ENCODE assay signal across 32 cellular contexts in the genomic region with DNA sequence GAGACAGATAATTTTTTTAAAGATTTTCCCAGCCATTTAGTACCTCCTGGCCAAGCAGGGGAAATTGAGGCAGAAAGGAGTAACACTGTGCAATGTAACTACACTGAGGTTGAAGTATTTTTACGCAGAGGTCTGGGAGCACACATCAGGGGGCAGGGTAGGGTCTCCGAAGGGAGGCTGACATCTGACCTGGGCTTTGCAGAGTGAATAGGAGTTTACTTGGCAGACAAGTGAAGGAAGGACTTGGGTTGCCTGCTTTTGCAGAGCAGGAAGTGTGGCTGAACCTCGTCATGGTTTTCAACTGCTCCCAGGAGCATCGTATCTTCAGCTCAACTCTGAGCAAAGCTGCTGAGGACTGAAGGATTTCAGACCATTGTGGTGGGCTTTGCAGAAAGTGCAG.
"Had no signal": no experiment of that assay in that cellular context is flagged by ENCODE, and none has a peak within 500 bp of the region (broad histone marks: within the 10 kb centered on the region; RNA-seq: fewer than 3 reads in every experiment).

No MANE protein-coding gene starts in this region.

- H3K9me3 Mint-ChIP-seq: T-helper 1 cell treated with Interleukin-12 subunit alpha and Interleukin-12 subunit beta and Interleukin-4 antibody, amounts not matched to agents 30 μg/mL and 1 μg/mL, for 36 hours had no signal

- H3K27me3 ChIP-seq: brain microvascular endothelial cell, esophagus squamous epithelium, gastrocnemius medialis, sigmoid colon, upper lobe of left lung, vagina had no signal

- DNase-seq: activated CD4-positive, alpha-beta T cell treated with anti-CD3 and anti-CD28 coated beads for 48 hours; activated CD4-positive, alpha-beta T cell treated with anti-CD3 and anti-CD28 coated beads, Interleukin-2, amount 50 U/mL, for 48 hours; activated CD8-positive, alpha-beta memory T cell treated with anti-CD3 and anti-CD28 coated beads, Interleukin-2, amount 50 U/mL, for 4 hours; activated gamma-delta T cell; activated naive CD4-positive, alpha-beta T cell treated with anti-CD3 and anti-CD28 coated beads, Interleukin-2, amount 10 ng/mL, durations not matched to agents 7 days and 5 days; activated T-cell treated with anti-CD3 and anti-CD28 coated beads, Interleukin-2, amount 50 U/mL, for 1 hour; amniotic stem cell; brain microvascular endothelial cell; endodermal cell; esophagus squamous epithelium; gastrocnemius medialis; glutamatergic neuron; islet precursor cell; left ventricle myocardium superior; mammary epithelial cell; naive thymus-derived CD4-positive, alpha-beta T cell; occipital lobe; psoas muscle; sigmoid colon; small intestine; stimulated activated CD4-positive, alpha-beta T cell treated with anti-CD3 and anti-CD28 coated beads, Interleukin-4, amount 100 ng/mL, for 24 hours; stimulated activated naive CD8-positive, alpha-beta T cell treated with anti-CD3 and anti-CD28 coated beads, Interleukin-15, amount 100 ng/mL, for 72 hours; substantia nigra; T-helper 9 cell; upper lobe of left lung; WERI-Rb-1 had no signal

- ATAC-seq: activated CD4-positive, CD25-positive, alpha-beta regulatory T cell treated with anti-CD3 and anti-CD28 coated beads, Interleukin-2, amount 50 U/mL, for 24 hours; gastrocnemius medialis; left ventricle myocardium superior; naive thymus-derived CD4-positive, alpha-beta T cell; psoas muscle; stimulated activated effector memory CD8-positive, alpha-beta T cell treated with anti-CD3 and anti-CD28 coated beads, Interleukin-12 subunit alpha, Interleukin-12 subunit beta, amount 100 ng/mL, for 72 hours; stimulated activated naive CD8-positive, alpha-beta T cell treated with anti-CD3 and anti-CD28 coated beads, Interleukin-15, amount 100 ng/mL, for 72 hours had no signal

- H3K27ac ChIP-seq: brain microvascular endothelial cell, esophagus squamous epithelium, gastrocnemius medialis, parathyroid adenoma, psoas muscle, sigmoid colon, upper lobe of left lung, vagina, WERI-Rb-1 had no signal

- H3K27ac Mint-ChIP-seq: activated naive CD4-positive, alpha-beta T cell treated with anti-CD3 and anti-CD28 coated beads, Interleukin-2, amount 10 ng/mL, durations not matched to agents 7 days and 5 days; naive thymus-derived CD4-positive, alpha-beta T cell; stimulated activated effector memory CD8-positive, alpha-beta T cell treated with anti-CD3 and anti-CD28 coated beads, Interleukin-12 subunit alpha, Interleukin-12 subunit beta, amount 100 ng/mL, for 72 hours; T-helper 1 cell treated with Interleukin-12 subunit alpha and Interleukin-12 subunit beta and Interleukin-4 antibody, amounts not matched to agents 30 μg/mL and 1 μg/mL, for 36 hours had no signal

- H3K4me1 Mint-ChIP-seq: activated naive CD4-positive, alpha-beta T cell treated with anti-CD3 and anti-CD28 coated beads, Interleukin-2, amount 10 ng/mL, durations not matched to agents 7 days and 5 days; naive thymus-derived CD4-positive, alpha-beta T cell; stimulated activated effector memory CD8-positive, alpha-beta T cell treated with anti-CD3 and anti-CD28 coated beads, Interleukin-12 subunit alpha, Interleukin-12 subunit beta, amount 100 ng/mL, for 72 hours; stimulated activated naive CD8-positive, alpha-beta T cell treated with anti-CD3 and anti-CD28 coated beads, Interleukin-15, amount 100 ng/mL, for 72 hours had no signal

- H3K4me3 ChIP-seq: esophagus squamous epithelium, gastrocnemius medialis, psoas muscle, sigmoid colon, upper lobe of left lung, vagina had no signal

- H3K4me1 ChIP-seq: esophagus squamous epithelium, gastrocnemius medialis, parathyroid adenoma, psoas muscle, sigmoid colon, upper lobe of left lung, vagina had no signal

- H3K4me3 Mint-ChIP-seq: activated naive CD4-positive, alpha-beta T cell treated with anti-CD3 and anti-CD28 coated beads, Interleukin-2, amount 10 ng/mL, durations not matched to agents 7 days and 5 days; endodermal cell; naive thymus-derived CD4-positive, alpha-beta T cell; neural crest cell; stimulated activated effector memory CD8-positive, alpha-beta T cell treated with anti-CD3 and anti-CD28 coated beads, Interleukin-12 subunit alpha, Interleukin-12 subunit beta, amount 100 ng/mL, for 72 hours; stimulated activated naive CD8-positive, alpha-beta T cell treated with anti-CD3 and anti-CD28 coated beads, Interleukin-15, amount 100 ng/mL, for 72 hours; T-helper 1 cell treated with Interleukin-12 subunit alpha and Interleukin-12 subunit beta and Interleukin-4 antibody, amounts not matched to agents 30 μg/mL and 1 μg/mL, for 36 hours had no signal

- H3K36me3 Mint-ChIP-seq: activated naive CD4-positive, alpha-beta T cell treated with anti-CD3 and anti-CD28 coated beads, Interleukin-2, amount 10 ng/mL, durations not matched to agents 7 days and 5 days; stimulated activated effector memory CD8-positive, alpha-beta T cell treated with anti-CD3 and anti-CD28 coated beads, Interleukin-12 subunit alpha, Interleukin-12 subunit beta, amount 100 ng/mL, for 72 hours had no signal

- H3K36me3 ChIP-seq: brain microvascular endothelial cell, WERI-Rb-1 had no signal

- H3K9me3 ChIP-seq: esophagus squamous epithelium, gastrocnemius medialis, psoas muscle, sigmoid colon, upper lobe of left lung, vagina had no signal
